ENCODE assay signal across 19 cellular contexts in genomic region chr3:100245932-100246331, GRCh38. TPM values are rescaled to one million over a fixed set of nuclear protein-coding genes. Genes with fewer than 3 reads are reported as not detected.
DNase-seq lines count a peak whose midpoint lies in the region; TF ChIP-seq lines count a peak whose summit lies in the region.
"Had no signal": no experiment of that assay in that cellular context is flagged by ENCODE, and none has a peak within 500 bp of the region (broad histone marks: within the 10 kb centered on the region; RNA-seq: fewer than 3 reads in every experiment).

No MANE protein-coding gene starts in this region.

- no peak overlapping the region for H2AFZ ChIP-seq in mesenchymal stem cell (ENCODE audit: low read depth, low read length)

- H3K4me2 ChIP-seq in mesenchymal stem cell (ENCODE audit: low read length, poor library complexity, severe bottlenecking) = no peak overlapping the region

- no peak overlapping the region for H3K18ac ChIP-seq in mesenchymal stem cell (ENCODE audit: low read depth in 1 of 2, low read length in 2 of 2)

- no peak overlapping the region for H2BK15ac ChIP-seq in mesenchymal stem cell (ENCODE audit: low read depth, poor library complexity, severe bottlenecking)

- no peaks in the 10 kb centered on the region for H3K79me1 ChIP-seq in mesenchymal stem cell (replicated peaks; ENCODE audit: low read length, poor library complexity, severe bottlenecking)

- intact Hi-C loops in activated CD4-positive, alpha-beta memory T cell treated with anti-CD3 and anti-CD28 coated beads for 36 hours (cut with micrococcal nuclease) = loop anchor here (2.0 kb wide), 1 partner anchor 35 kb away; no protein-coding TSS in a partner anchor
- intact Hi-C loops in dorsolateral prefrontal cortex (cut with DNase I) = loop anchor here in 1 of 2 donors (5.0 kb wide), 1 partner anchor 174 kb away; no protein-coding TSS in a partner anchor

- 38% methylated on average over 4 of the region's 4 CpGs for WGBS in mesenchymal stem cell

- no peak overlapping the region for H2BK5ac ChIP-seq in mesenchymal stem cell (ENCODE audit: low read depth, low read length, poor library complexity, severe bottlenecking)

- CTCF ChIA-PET in activated CD4-positive, alpha-beta memory T cell treated with anti-CD3 and anti-CD28 coated beads for 36 hours (lab: Charles Lee) = interaction anchor here (0.7 to 3.8 kb wide), 3 partner anchors 8 to 409 kb away, joined by 3 to 14 read pairs (median 4); no protein-coding TSS in a partner anchor
- CTCF ChIA-PET in activated CD4-positive, alpha-beta memory T cell treated with anti-CD3 and anti-CD28 coated beads, Interleukin-2, amount 10 ng/mL, durations not matched to agents 7 days and 5 days (lab: Charles Lee) = interaction anchor here (0.9 to 3.5 kb wide), 3 partner anchors 8 to 177 kb away, joined by 3 to 14 read pairs (median 3); partner anchors contain the start of gene TBC1D23

- no peaks in the 10 kb centered on the region for H3K36me3 Mint-ChIP-seq in activated CD4-positive, alpha-beta memory T cell treated with anti-CD3 and anti-CD28 coated beads for 36 hours
- no peaks in the 10 kb centered on the region for H3K36me3 Mint-ChIP-seq in activated CD4-positive, alpha-beta memory T cell treated with anti-CD3 and anti-CD28 coated beads, Interleukin-2, amount 10 ng/mL, durations not matched to agents 7 days and 5 days (ENCODE audit: low read depth)
- H3K36me3 Mint-ChIP-seq in HFFc6 (ENCODE audit: low read depth) = no peaks in the 10 kb centered on the region
- H3K36me3 Mint-ChIP-seq: CD4-positive, CD25-positive, alpha-beta regulatory T cell had no signal

- H2BK120ac ChIP-seq in mesenchymal stem cell (ENCODE audit: low read depth, low read length) = no peak overlapping the region

- no peak overlapping the region for H3K14ac ChIP-seq in mesenchymal stem cell (ENCODE audit: low read length in 2 of 2)

- POLR2A ChIA-PET in activated CD4-positive, alpha-beta memory T cell treated with anti-CD3 and anti-CD28 coated beads for 36 hours (lab: Charles Lee) = no interaction called here
- POLR2A ChIA-PET in activated CD4-positive, alpha-beta memory T cell treated with anti-CD3 and anti-CD28 coated beads, Interleukin-2, amount 10 ng/mL, durations not matched to agents 7 days and 5 days (lab: Charles Lee) = no interaction called here

- no peak overlapping the region for H3K4me3 ChIP-seq in mesenchymal stem cell (ENCODE audit: insufficient read depth in 1 of 2, low read depth in 1 of 2, low read length in 2 of 2)
- no peak overlapping the region for H3K4me3 ChIP-seq in dorsolateral prefrontal cortex
- H3K4me3 ChIP-seq: breast epithelium, heart left ventricle, lung, ovary, sigmoid colon, tibial artery had no signal

- H3K27ac ChIP-seq in mesenchymal stem cell (ENCODE audit: low read length, poor library complexity, severe bottlenecking) (no peak overlapping the region), dorsolateral prefrontal cortex (no peak overlapping the region)
- H3K27ac ChIP-seq: breast epithelium, heart left ventricle, ovary, sigmoid colon, tibial artery had no signal

- peaks cover 0 to 10% of the 10 kb centered on the region in 2 experiments for H3K36me3 ChIP-seq in mesenchymal stem cell (ENCODE audit: control insufficient read depth in 1 of 2, insufficient read depth in 2 of 2, low read depth in 1 of 2, low read length in 2 of 2)
- H3K36me3 ChIP-seq: breast epithelium, heart left ventricle, ovary, sigmoid colon, tibial artery had no signal

- no peak overlapping the region for H3K4me3 Mint-ChIP-seq in activated CD4-positive, alpha-beta memory T cell treated with anti-CD3 and anti-CD28 coated beads for 36 hours
- H3K4me3 Mint-ChIP-seq in activated CD4-positive, alpha-beta memory T cell treated with anti-CD3 and anti-CD28 coated beads, Interleukin-2, amount 10 ng/mL, durations not matched to agents 7 days and 5 days = no peak overlapping the region
- peak overlapping the region; percentile 1; the same call in 1 of the 2 replicates for H3K4me3 Mint-ChIP-seq in HFFc6
- H3K4me3 Mint-ChIP-seq: CD4-positive, CD25-positive, alpha-beta regulatory T cell had no signal

- H3K27me3 ChIP-seq in mesenchymal stem cell (ENCODE audit: control insufficient read depth in 1 of 2, insufficient read depth in 1 of 2, low read length in 2 of 2) (no peaks in the 10 kb centered on the region), dorsolateral prefrontal cortex (no peaks in the 10 kb centered on the region)
- H3K27me3 ChIP-seq: breast epithelium, heart left ventricle, ovary, sigmoid colon, tibial artery had no signal

- peak overlapping the region; percentile 28 for H3K9ac ChIP-seq in mesenchymal stem cell (ENCODE audit: low read length)

- no peaks in the 10 kb centered on the region for H3K4me1 ChIP-seq in mesenchymal stem cell (ENCODE audit: control insufficient read depth, insufficient read depth, low read depth, low read length)
- H3K4me1 ChIP-seq: breast epithelium, heart left ventricle, sigmoid colon had no signal

- H3K23ac ChIP-seq in mesenchymal stem cell (ENCODE audit: low read length in 2 of 2) = no peak overlapping the region

- H3K27ac Mint-ChIP-seq in activated CD4-positive, alpha-beta memory T cell treated with anti-CD3 and anti-CD28 coated beads for 36 hours = no peak overlapping the region
- no peak overlapping the region for H3K27ac Mint-ChIP-seq in activated CD4-positive, alpha-beta memory T cell treated with anti-CD3 and anti-CD28 coated beads, Interleukin-2, amount 10 ng/mL, durations not matched to agents 7 days and 5 days
- H3K27ac Mint-ChIP-seq in HFFc6 = peak overlapping the region; percentile 53
- H3K27ac Mint-ChIP-seq: CD4-positive, CD25-positive, alpha-beta regulatory T cell had no signal

- no peak overlapping the region for H3K4ac ChIP-seq in mesenchymal stem cell (ENCODE audit: low read depth in 1 of 2, low read length in 2 of 2)

- H3K27me3 Mint-ChIP-seq in activated CD4-positive, alpha-beta memory T cell treated with anti-CD3 and anti-CD28 coated beads for 36 hours = no peaks in the 10 kb centered on the region
- no peaks in the 10 kb centered on the region for H3K27me3 Mint-ChIP-seq in activated CD4-positive, alpha-beta memory T cell treated with anti-CD3 and anti-CD28 coated beads, Interleukin-2, amount 10 ng/mL, durations not matched to agents 7 days and 5 days
- peaks cover 2% of the 10 kb centered on the region; the same call in 1 of the 2 replicates for H3K27me3 Mint-ChIP-seq in HFFc6 (ENCODE audit: insufficient read depth)
- H3K27me3 Mint-ChIP-seq: CD4-positive, CD25-positive, alpha-beta regulatory T cell had no signal

- peak; percentile 58 for DNase-seq in activated CD4-positive, alpha-beta memory T cell treated with anti-CD3 and anti-CD28 coated beads for 36 hours
- no peak for DNase-seq in activated CD4-positive, alpha-beta memory T cell treated with anti-CD3 and anti-CD28 coated beads, Interleukin-2, amount 10 ng/mL, durations not matched to agents 7 days and 5 days
- DNase-seq in HFFc6 = peak; percentile 39
- DNase-seq in amniotic stem cell (lab: John Stamatoyannopoulos, UW) = peak; percentile 21
- DNase-seq in mesenchymal stem cell = no peak
- DNase-seq in NCI-H146 (lab: John Stamatoyannopoulos, UW) = no peak
- no peak for DNase-seq in dorsolateral prefrontal cortex
- no peak for DNase-seq in germinal center (ENCODE audit: low spot score)
- DNase-seq: CD4-positive, CD25-positive, alpha-beta regulatory T cell; erythroblast; H7; heart left ventricle; Karpas-422; NCI-H1417 treated with DMSO at 0.1 percent for 48 hours; ovary; sigmoid colon; tibial artery had no signal

- H4K8ac ChIP-seq in mesenchymal stem cell (ENCODE audit: low read length) = no peak overlapping the region

- no peak overlapping the region for H2BK12ac ChIP-seq in mesenchymal stem cell (ENCODE audit: low read length in 2 of 2)

- H2AK5ac ChIP-seq in mesenchymal stem cell (ENCODE audit: low read length, severe bottlenecking) = no peak overlapping the region

- no peaks in the 10 kb centered on the region for H3K9me3 Mint-ChIP-seq in activated CD4-positive, alpha-beta memory T cell treated with anti-CD3 and anti-CD28 coated beads for 36 hours
- peaks cover 2% of the 10 kb centered on the region for H3K9me3 Mint-ChIP-seq in activated CD4-positive, alpha-beta memory T cell treated with anti-CD3 and anti-CD28 coated beads, Interleukin-2, amount 10 ng/mL, durations not matched to agents 7 days and 5 days
- H3K9me3 Mint-ChIP-seq in HFFc6 = no peaks in the 10 kb centered on the region
- H3K9me3 Mint-ChIP-seq: CD4-positive, CD25-positive, alpha-beta regulatory T cell had no signal

- no peak for TF ChIP-seq CTCF in HFFc6 (IDR thresholded peaks at IDR 0.05)
- no peak for TF ChIP-seq CTCF in dorsolateral prefrontal cortex (IDR thresholded peaks at IDR 0.05 in 54 of 56, conservative IDR thresholded peaks at IDR 0.05 in 2 of 56; ENCODE audit: low read depth in 1 of 56, partially characterized antibody in 56 of 56)

- no peaks in the 10 kb centered on the region for H3K9me3 ChIP-seq in mesenchymal stem cell (ENCODE audit: control insufficient read depth, low read length)
- H3K9me3 ChIP-seq: breast epithelium, heart left ventricle, ovary, sigmoid colon, tibial artery had no signal

- H3K4me1 Mint-ChIP-seq in activated CD4-positive, alpha-beta memory T cell treated with anti-CD3 and anti-CD28 coated beads for 36 hours (ENCODE audit: low read depth) = peaks cover 16% of the 10 kb centered on the region
- peaks cover 3% of the 10 kb centered on the region for H3K4me1 Mint-ChIP-seq in activated CD4-positive, alpha-beta memory T cell treated with anti-CD3 and anti-CD28 coated beads, Interleukin-2, amount 10 ng/mL, durations not matched to agents 7 days and 5 days
- peaks cover 26% of the 10 kb centered on the region for H3K4me1 Mint-ChIP-seq in HFFc6 (ENCODE audit: low read depth)

- no peak overlapping the region for H4K91ac ChIP-seq in mesenchymal stem cell (ENCODE audit: low read length)

RNA-seq across cellular contexts. Expression of gene TBC1D23, which starts 14.9 kb away (rescaled TPM):
- total RNA-seq in activated CD4-positive, alpha-beta memory T cell treated with anti-CD3 and anti-CD28 coated beads for 36 hours = 10 to 100 TPM; 17.8 to 22.7 TPM
- total RNA-seq in activated CD4-positive, alpha-beta memory T cell treated with anti-CD3 and anti-CD28 coated beads, Interleukin-2, amount 10 ng/mL, durations not matched to agents 7 days and 5 days = 10 to 100 TPM; 26.5 to 29.3 TPM
- total RNA-seq in HFFc6 (2021; fragmentation: NEBNext Ultra II Directional; extraction: Animal tissue kit (Norgen Biotek cat#: 25700)) = 10 to 100 TPM; 62.1 to 76.5 (median 72.9) TPM
- 28.3 TPM for polyA plus RNA-seq in mesenchymal stem cell (2013, experiment 1 of 2)
- polyA plus RNA-seq in mesenchymal stem cell (2013, experiment 2 of 2) = 30.1 TPM
- 10 to 100 TPM; 30.8 to 54.2 (median 41.1) TPM for total RNA-seq in dorsolateral prefrontal cortex

Comparison
In these comparisons a context has a peak if more than half of its experiments do, and no peak if none do; other contexts are left out.
1. DNase-seq: peak in activated CD4-positive, alpha-beta memory T cell treated with anti-CD3 and anti-CD28 coated beads for 36 hours (single experiment), HFFc6 (single experiment) and amniotic stem cell (single experiment); none in activated CD4-positive, alpha-beta memory T cell treated with anti-CD3 and anti-CD28 coated beads, Interleukin-2, amount 10 ng/mL, durations not matched to agents 7 days and 5 days (single experiment), mesenchymal stem cell (single experiment), NCI-H146 (single experiment), dorsolateral prefrontal cortex (0 of 10) and germinal center (single experiment).